ENCODE assay signal across 14 cellular contexts in the genomic region with DNA sequence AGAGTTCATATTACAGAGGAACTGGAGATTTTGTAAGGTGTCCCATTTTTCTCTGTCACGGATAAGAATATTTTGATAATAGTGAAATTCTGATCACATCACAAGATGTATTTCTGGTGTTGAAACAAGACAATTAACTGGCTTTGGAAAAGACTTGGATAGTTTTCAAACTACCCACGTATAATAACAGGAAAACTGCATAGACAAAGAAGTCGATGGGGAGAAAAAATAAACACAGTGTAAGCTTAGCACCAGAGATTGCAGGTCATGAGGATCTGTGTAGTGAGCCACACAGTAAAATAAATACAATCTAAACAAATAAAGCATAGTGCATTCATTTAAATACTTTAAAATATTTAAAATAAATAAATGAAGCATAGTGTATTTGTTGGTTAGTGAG.
A peak's percentile ranks its signal among the peaks of the same experiment; 100 is the strongest.
DNase-seq lines count a peak whose midpoint lies in the region; TF ChIP-seq lines count a peak whose summit lies in the region.
"Had no signal": no experiment of that assay in that cellular context is flagged by ENCODE, and none has a peak within 500 bp of the region (broad histone marks: within the 10 kb centered on the region; RNA-seq: fewer than 3 reads in every experiment).

No MANE protein-coding gene starts in this region.

- H3K4me2 ChIP-seq in osteoblast (ENCODE audit: insufficient read depth, low read length), result no peak overlapping the region

- H3K79me2 ChIP-seq in ACC112 (ENCODE audit: control insufficient read depth, insufficient read depth, low read length, unreplicated experiment) (no peaks in the 10 kb centered on the region), osteoblast (ENCODE audit: insufficient read depth, low read length) (no peaks in the 10 kb centered on the region)

- H3K36me3 ChIP-seq in ACC112 (ENCODE audit: insufficient read depth, low read length) (no peaks in the 10 kb centered on the region), osteoblast (ENCODE audit: insufficient read depth, low read length) (no peaks in the 10 kb centered on the region)
- H3K36me3 ChIP-seq: BE2C had no signal

- no peaks in the 10 kb centered on the region for H3K9me3 ChIP-seq in osteoblast (ENCODE audit: low read depth, low read length)
- H3K9me3 ChIP-seq: BE2C had no signal

- DNase-seq in M059J (ENCODE audit: low read depth) (peak; percentile 17), fibroblast of gingiva (ENCODE audit: low read depth) (peak; percentile 7), osteoblast (ENCODE audit: insufficient read length, low spot score, missing footprints) (no peak), DMS153 (lab: John Stamatoyannopoulos, UW) (no peak), NCI-H446 treated with DMSO at 0.1 percent for 48 hours (lab: John Stamatoyannopoulos, UW) (no peak), HuH-7 (ENCODE audit: low spot score) (no peak)
- DNase-seq: BE2C; CD4-positive, alpha-beta memory T cell; DND-41; GDM1; GOT3; H9 had no signal

- no peak for TF ChIP-seq CTCF in osteoblast (IDR thresholded peaks at IDR 0.05; ENCODE audit: extremely low read depth, low read depth, low read length)

- peak overlapping the region; percentile 27; the same call in 1 of the 2 replicates for H3K27ac ChIP-seq in ACC112 (ENCODE audit: low read depth, low read length)
- H3K27ac ChIP-seq in osteoblast (ENCODE audit: low read depth, low read length), result no peak overlapping the region
- H3K27ac ChIP-seq: C4-2B had no signal

- H2AFZ ChIP-seq in ACC112 (ENCODE audit: low read length, unreplicated experiment), result peak overlapping the region; percentile 75
- peak overlapping the region; percentile 2 for H2AFZ ChIP-seq in osteoblast (ENCODE audit: low read length)

- H3K4me3 ChIP-seq in ACC112 (ENCODE audit: low read depth, low read length) (no peak overlapping the region), osteoblast (ENCODE audit: insufficient read depth, low read length) (no peak overlapping the region)

- H3K27me3 ChIP-seq in ACC112 (ENCODE audit: insufficient read depth, low read length) (no peaks in the 10 kb centered on the region), osteoblast (ENCODE audit: insufficient read depth, low read length) (no peaks in the 10 kb centered on the region)
- H3K27me3 ChIP-seq: BE2C had no signal

- no peaks in the 10 kb centered on the region for H4K20me1 ChIP-seq in osteoblast (ENCODE audit: insufficient read depth, low read length)

- H3K4me1 ChIP-seq in ACC112 (ENCODE audit: control insufficient read depth, insufficient read depth, low read length, unreplicated experiment), result peaks cover 34% of the 10 kb centered on the region
- peaks cover 27% of the 10 kb centered on the region for H3K4me1 ChIP-seq in osteoblast (ENCODE audit: insufficient read depth, low read length)

Comparison
In these comparisons a context has a peak if more than half of its experiments do, and no peak if none do; other contexts are left out.
1. DNase-seq: peak in M059J (single experiment) and fibroblast of gingiva (single experiment); none in osteoblast (single experiment), DMS153 (single experiment), NCI-H446 treated with DMSO at 0.1 percent for 48 hours (single experiment) and HuH-7 (single experiment).